In the genomic region with DNA sequence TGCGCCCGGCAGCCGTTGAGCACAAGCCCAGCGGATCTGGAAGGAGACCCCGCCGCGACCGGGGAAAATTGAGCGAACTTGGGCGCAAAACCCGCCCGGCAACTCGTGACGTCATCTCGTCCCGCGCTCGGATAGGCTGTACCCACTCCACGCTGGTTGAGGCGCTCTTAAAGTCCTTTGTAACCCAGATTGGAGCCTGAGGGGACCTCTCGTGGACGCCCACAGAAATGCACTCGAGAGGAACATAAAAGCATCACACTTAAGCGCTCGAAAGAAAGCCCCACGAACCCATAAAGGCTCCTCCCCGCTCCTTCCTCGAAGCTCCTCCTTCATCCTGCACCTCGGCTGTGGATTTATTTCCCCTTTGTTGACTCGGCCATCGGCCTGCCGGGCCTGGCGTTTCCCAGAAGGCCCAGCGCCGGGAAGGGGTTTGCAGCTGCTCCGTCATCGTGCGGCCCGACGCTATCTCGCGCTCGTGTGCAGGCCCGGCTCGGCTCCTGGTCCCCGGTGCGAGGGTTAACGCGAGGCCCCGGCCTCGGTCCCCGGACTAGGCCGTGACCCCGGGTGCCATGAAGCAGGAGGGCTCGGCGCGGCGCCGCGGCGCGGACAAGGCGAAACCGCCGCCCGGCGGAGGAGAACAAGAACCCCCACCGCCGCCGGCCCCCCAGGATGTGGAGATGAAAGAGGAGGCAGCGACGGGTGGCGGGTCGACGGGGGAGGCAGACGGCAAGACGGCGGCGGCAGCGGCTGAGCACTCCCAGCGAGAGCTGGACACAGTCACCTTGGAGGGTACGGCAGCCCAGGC, we compare ENCODE assay signal across 1 cellular context.
TF ChIP-seq lines count a peak whose summit lies in the region.

Gene PSMD3, plus strand, starts transcription at position 406 of the 805 bp plus-strand sequence. Its CDS starts 164 bp downstream, at position 570.

TF ChIP-seq in HepG2, 621 proteins besides CTCF, POLR2A, EP300 and RAD21 (continued from another document and continues in another):
- TF ChIP-seq ZNF253 (CRISPR knock-in tag; IDR thresholded peaks at IDR 0.05; ENCODE audit: borderline replicate concordance) (peak; percentile 78; the same call in 1 of the 2 replicates), TEAD3 (CRISPR knock-in tag; optimal IDR thresholded peaks at IDR 0.05; ENCODE audit: borderline replicate concordance) (peak; percentile 87), ZNF788 (CRISPR knock-in tag; IDR thresholded peaks at IDR 0.05; ENCODE audit: borderline replicate concordance) (peak; percentile 98), HDAC6 (IDR thresholded peaks at IDR 0.05; ENCODE audit: low read depth, low read length) (no peak), ZBTB25 (CRISPR knock-in tag; IDR thresholded peaks at IDR 0.05) (peak; percentile 98), ZNF12 (CRISPR knock-in tag; IDR thresholded peaks at IDR 0.05) (peak; percentile 87), KDM5B (CRISPR knock-in tag; IDR thresholded peaks at IDR 0.05; ENCODE audit: borderline replicate concordance) (peak; percentile 99), FOSL1 (CRISPR knock-in tag; IDR thresholded peaks at IDR 0.05; ENCODE audit: borderline replicate concordance) (0 out of 2 replicates have a peak, but pooled peaks have one; percentile 32), ZEB1 (IDR thresholded peaks at IDR 0.05; ENCODE audit: insufficient replicate concordance, low read depth) (no peak), BCL6 (CRISPR knock-in tag; IDR thresholded peaks at IDR 0.05) (peak; percentile 72), SRSF9 (IDR thresholded peaks at IDR 0.05; ENCODE audit: borderline replicate concordance, insufficient read depth, low read depth, low read length, poor library complexity, severe bottlenecking) (no peak), FOXJ3 (CRISPR knock-in tag; IDR thresholded peaks at IDR 0.05; ENCODE audit: borderline replicate concordance) (peak; percentile 73; the same call in 1 of the 2 replicates), ZXDC (CRISPR knock-in tag; IDR thresholded peaks at IDR 0.05) (peak; percentile 80), AGO2 (optimal IDR thresholded peaks at IDR 0.05; ENCODE audit: low read depth, low read length) (peak; percentile 91), GZF1 (CRISPR knock-in tag; IDR thresholded peaks at IDR 0.05) (peak; percentile 91), RFXANK (CRISPR knock-in tag; IDR thresholded peaks at IDR 0.05) (peak; percentile 100), MTA3 (CRISPR knock-in tag; IDR thresholded peaks at IDR 0.05) (peak; percentile 83; the same call in 1 of the 2 replicates), GATAD1 (CRISPR knock-in tag; IDR thresholded peaks at IDR 0.05) (peak; percentile 98)
- TF ChIP-seq, protein P1, sequence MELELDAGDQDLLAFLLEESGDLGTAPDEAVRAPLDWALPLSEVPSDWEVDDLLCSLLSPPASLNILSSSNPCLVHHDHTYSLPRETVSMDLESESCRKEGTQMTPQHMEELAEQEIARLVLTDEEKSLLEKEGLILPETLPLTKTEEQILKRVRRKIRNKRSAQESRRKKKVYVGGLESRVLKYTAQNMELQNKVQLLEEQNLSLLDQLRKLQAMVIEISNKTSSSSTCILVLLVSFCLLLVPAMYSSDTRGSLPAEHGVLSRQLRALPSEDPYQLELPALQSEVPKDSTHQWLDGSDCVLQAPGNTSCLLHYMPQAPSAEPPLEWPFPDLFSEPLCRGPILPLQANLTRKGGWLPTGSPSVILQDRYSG (CRISPR knock-in tag; IDR thresholded peaks at IDR 0.05) = peak; percentile 90
- TF ChIP-seq, protein P2, sequence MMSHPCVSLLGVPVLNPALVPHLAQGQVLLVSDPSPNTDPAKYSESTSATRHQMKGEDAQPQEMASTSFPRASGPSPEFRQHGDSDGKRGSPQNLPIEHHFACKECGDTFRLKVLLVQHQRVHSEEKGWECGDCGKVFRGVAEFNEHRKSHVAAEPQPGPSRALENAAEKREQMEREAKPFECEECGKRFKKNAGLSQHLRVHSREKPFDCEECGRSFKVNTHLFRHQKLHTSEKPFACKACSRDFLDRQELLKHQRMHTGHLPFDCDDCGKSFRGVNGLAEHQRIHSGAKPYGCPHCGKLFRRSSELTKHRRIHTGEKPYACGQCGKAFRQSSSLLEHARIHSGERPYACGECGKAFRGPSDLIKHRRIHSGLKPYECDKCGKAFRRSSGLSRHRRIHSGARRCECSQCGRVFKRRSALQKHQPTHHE (CRISPR knock-in tag; IDR thresholded peaks at IDR 0.05; ENCODE audit: borderline replicate concordance) = peak; percentile 92; the same call in 1 of the 2 replicates
- TF ChIP-seq, protein P3, sequence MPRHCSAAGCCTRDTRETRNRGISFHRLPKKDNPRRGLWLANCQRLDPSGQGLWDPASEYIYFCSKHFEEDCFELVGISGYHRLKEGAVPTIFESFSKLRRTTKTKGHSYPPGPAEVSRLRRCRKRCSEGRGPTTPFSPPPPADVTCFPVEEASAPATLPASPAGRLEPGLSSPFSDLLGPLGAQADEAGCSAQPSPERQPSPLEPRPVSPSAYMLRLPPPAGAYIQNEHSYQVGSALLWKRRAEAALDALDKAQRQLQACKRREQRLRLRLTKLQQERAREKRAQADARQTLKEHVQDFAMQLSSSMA (CRISPR knock-in tag; IDR thresholded peaks at IDR 0.05) = peak; percentile 90
- TF ChIP-seq, protein P4, sequence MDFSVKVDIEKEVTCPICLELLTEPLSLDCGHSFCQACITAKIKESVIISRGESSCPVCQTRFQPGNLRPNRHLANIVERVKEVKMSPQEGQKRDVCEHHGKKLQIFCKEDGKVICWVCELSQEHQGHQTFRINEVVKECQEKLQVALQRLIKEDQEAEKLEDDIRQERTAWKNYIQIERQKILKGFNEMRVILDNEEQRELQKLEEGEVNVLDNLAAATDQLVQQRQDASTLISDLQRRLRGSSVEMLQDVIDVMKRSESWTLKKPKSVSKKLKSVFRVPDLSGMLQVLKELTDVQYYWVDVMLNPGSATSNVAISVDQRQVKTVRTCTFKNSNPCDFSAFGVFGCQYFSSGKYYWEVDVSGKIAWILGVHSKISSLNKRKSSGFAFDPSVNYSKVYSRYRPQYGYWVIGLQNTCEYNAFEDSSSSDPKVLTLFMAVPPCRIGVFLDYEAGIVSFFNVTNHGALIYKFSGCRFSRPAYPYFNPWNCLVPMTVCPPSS (IDR thresholded peaks at IDR 0.05) = no peak
- TF ChIP-seq, protein P5, sequence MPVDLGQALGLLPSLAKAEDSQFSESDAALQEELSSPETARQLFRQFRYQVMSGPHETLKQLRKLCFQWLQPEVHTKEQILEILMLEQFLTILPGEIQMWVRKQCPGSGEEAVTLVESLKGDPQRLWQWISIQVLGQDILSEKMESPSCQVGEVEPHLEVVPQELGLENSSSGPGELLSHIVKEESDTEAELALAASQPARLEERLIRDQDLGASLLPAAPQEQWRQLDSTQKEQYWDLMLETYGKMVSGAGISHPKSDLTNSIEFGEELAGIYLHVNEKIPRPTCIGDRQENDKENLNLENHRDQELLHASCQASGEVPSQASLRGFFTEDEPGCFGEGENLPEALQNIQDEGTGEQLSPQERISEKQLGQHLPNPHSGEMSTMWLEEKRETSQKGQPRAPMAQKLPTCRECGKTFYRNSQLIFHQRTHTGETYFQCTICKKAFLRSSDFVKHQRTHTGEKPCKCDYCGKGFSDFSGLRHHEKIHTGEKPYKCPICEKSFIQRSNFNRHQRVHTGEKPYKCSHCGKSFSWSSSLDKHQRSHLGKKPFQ (CRISPR knock-in tag; IDR thresholded peaks at IDR 0.05; ENCODE audit: insufficient replicate concordance) = peak; percentile 52
- TF ChIP-seq, protein P6, sequence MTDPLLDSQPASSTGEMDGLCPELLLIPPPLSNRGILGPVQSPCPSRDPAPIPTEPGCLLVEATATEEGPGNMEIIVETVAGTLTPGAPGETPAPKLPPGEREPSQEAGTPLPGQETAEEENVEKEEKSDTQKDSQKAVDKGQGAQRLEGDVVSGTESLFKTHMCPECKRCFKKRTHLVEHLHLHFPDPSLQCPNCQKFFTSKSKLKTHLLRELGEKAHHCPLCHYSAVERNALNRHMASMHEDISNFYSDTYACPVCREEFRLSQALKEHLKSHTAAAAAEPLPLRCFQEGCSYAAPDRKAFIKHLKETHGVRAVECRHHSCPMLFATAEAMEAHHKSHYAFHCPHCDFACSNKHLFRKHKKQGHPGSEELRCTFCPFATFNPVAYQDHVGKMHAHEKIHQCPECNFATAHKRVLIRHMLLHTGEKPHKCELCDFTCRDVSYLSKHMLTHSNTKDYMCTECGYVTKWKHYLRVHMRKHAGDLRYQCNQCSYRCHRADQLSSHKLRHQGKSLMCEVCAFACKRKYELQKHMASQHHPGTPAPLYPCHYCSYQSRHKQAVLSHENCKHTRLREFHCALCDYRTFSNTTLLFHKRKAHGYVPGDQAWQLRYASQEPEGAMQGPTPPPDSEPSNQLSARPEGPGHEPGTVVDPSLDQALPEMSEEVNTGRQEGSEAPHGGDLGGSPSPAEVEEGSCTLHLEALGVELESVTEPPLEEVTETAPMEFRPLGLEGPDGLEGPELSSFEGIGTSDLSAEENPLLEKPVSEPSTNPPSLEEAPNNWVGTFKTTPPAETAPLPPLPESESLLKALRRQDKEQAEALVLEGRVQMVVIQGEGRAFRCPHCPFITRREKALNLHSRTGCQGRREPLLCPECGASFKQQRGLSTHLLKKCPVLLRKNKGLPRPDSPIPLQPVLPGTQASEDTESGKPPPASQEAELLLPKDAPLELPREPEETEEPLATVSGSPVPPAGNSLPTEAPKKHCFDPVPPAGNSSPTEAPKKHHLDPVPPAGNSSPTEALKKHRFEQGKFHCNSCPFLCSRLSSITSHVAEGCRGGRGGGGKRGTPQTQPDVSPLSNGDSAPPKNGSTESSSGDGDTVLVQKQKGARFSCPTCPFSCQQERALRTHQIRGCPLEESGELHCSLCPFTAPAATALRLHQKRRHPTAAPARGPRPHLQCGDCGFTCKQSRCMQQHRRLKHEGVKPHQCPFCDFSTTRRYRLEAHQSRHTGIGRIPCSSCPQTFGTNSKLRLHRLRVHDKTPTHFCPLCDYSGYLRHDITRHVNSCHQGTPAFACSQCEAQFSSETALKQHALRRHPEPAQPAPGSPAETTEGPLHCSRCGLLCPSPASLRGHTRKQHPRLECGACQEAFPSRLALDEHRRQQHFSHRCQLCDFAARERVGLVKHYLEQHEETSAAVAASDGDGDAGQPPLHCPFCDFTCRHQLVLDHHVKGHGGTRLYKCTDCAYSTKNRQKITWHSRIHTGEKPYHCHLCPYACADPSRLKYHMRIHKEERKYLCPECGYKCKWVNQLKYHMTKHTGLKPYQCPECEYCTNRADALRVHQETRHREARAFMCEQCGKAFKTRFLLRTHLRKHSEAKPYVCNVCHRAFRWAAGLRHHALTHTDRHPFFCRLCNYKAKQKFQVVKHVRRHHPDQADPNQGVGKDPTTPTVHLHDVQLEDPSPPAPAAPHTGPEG (CRISPR knock-in tag; IDR thresholded peaks at IDR 0.05) = peak; percentile 84; the same call in 1 of the 2 replicates
- TF ChIP-seq, protein P7, sequence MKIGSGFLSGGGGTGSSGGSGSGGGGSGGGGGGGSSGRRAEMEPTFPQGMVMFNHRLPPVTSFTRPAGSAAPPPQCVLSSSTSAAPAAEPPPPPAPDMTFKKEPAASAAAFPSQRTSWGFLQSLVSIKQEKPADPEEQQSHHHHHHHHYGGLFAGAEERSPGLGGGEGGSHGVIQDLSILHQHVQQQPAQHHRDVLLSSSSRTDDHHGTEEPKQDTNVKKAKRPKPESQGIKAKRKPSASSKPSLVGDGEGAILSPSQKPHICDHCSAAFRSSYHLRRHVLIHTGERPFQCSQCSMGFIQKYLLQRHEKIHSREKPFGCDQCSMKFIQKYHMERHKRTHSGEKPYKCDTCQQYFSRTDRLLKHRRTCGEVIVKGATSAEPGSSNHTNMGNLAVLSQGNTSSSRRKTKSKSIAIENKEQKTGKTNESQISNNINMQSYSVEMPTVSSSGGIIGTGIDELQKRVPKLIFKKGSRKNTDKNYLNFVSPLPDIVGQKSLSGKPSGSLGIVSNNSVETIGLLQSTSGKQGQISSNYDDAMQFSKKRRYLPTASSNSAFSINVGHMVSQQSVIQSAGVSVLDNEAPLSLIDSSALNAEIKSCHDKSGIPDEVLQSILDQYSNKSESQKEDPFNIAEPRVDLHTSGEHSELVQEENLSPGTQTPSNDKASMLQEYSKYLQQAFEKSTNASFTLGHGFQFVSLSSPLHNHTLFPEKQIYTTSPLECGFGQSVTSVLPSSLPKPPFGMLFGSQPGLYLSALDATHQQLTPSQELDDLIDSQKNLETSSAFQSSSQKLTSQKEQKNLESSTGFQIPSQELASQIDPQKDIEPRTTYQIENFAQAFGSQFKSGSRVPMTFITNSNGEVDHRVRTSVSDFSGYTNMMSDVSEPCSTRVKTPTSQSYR (CRISPR knock-in tag; IDR thresholded peaks at IDR 0.05; ENCODE audit: borderline replicate concordance) = peak; percentile 69
- TF ChIP-seq, protein P8, sequence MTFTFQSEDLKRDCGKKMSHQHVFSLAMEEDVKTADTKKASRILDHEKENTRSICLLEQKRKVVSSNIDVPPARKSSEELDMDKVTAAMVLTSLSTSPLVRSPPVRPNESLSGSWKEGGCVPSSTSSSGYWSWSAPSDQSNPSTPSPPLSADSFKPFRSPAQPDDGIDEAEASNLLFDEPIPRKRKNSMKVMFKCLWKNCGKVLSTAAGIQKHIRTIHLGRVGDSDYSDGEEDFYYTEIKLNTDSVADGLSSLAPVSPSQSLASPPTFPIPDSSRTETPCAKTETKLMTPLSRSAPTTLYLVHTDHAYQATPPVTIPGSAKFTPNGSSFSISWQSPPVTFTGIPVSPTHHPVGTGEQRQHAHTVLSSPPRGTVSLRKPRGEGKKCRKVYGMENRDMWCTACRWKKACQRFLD (CRISPR knock-in tag; IDR thresholded peaks at IDR 0.05; ENCODE audit: borderline replicate concordance) = peak; percentile 36; the same call in 1 of the 2 replicates
